In genomic region chr6:100775667-100776066, GRCh38 we compare ENCODE assay signal across 16 cellular contexts.
DNase-seq lines count a peak whose midpoint lies in the region; ATAC-seq and TF ChIP-seq lines count a peak whose summit lies in the region.
"Had no signal": no experiment of that assay in that cellular context is flagged by ENCODE, and none has a peak within 500 bp of the region (broad histone marks: within the 10 kb centered on the region; RNA-seq: fewer than 3 reads in every experiment).

No MANE protein-coding gene starts in this region.

- peak; percentile 22 for TF ChIP-seq CTCF in cardiac muscle cell (IDR thresholded peaks at IDR 0.05; ENCODE audit: low read depth, low read length)
- peak; percentile 51 for TF ChIP-seq CTCF in RWPE2 (IDR thresholded peaks at IDR 0.05; ENCODE audit: poor library complexity, severe bottlenecking)
- no peak for TF ChIP-seq CTCF in GM13976 (IDR thresholded peaks at IDR 0.05; ENCODE audit: borderline replicate concordance, control extremely low read depth, extremely low read depth, insufficient read depth, missing control alignments)

- intact Hi-C loops in left ventricle myocardium superior (cut with micrococcal nuclease), result no loop called here

- H3K27me3 ChIP-seq in cardiac muscle cell, result no peaks in the 10 kb centered on the region
- H3K27me3 ChIP-seq in RWPE2 (ENCODE audit: insufficient read depth, poor library complexity, severe bottlenecking), result no peaks in the 10 kb centered on the region
- H3K27me3 ChIP-seq: right atrium auricular region had no signal

- in situ Hi-C loops in GM13976 (cut with MboI; ENCODE audit: low sequenced_read_pairs, unreplicated experiment), result no loop called here

- no peak overlapping the region for H3K27ac ChIP-seq in cardiac muscle cell
- peak overlapping the region; percentile 62 for H3K27ac ChIP-seq in RWPE2 (ENCODE audit: poor library complexity, severe bottlenecking)
- H3K27ac ChIP-seq: coronary artery, right atrium auricular region had no signal

- H3K9me3 ChIP-seq in cardiac muscle cell (ENCODE audit: low read depth), result no peaks in the 10 kb centered on the region
- no peaks in the 10 kb centered on the region for H3K9me3 ChIP-seq in RWPE2 (ENCODE audit: severe bottlenecking)
- H3K9me3 ChIP-seq: right atrium auricular region had no signal

- H3K36me3 ChIP-seq in cardiac muscle cell (no peaks in the 10 kb centered on the region), RWPE2 (ENCODE audit: low read depth) (peaks cover 8% of the 10 kb centered on the region)
- H3K36me3 ChIP-seq: right atrium auricular region had no signal

- ATAC-seq in left ventricle myocardium superior, result no peak
- no peak; the same call in 2 of the 3 replicates for ATAC-seq in RWPE2 (ENCODE audit: low read depth)
- ATAC-seq: activated CD8-positive, alpha-beta memory T cell treated with anti-CD3 and anti-CD28 coated beads, Interleukin-2, amount 10 ng/mL, durations not matched to agents 7 days and 5 days; stimulated activated naive B cell treated with anti-CD40 and anti-IgM and Interleukin-4, amounts not matched to agents 10 μg/mL and 1 μg/mL and 100 μg/mL, for 72 hours had no signal

- H3K4me1 ChIP-seq in cardiac muscle cell (ENCODE audit: low read depth) (no peaks in the 10 kb centered on the region), RWPE2 (ENCODE audit: insufficient read depth, poor library complexity, severe bottlenecking) (peaks cover 19% of the 10 kb centered on the region)
- H3K4me1 ChIP-seq: right atrium auricular region had no signal

- H3K4me3 ChIP-seq in cardiac muscle cell (no peak overlapping the region), RWPE2 (ENCODE audit: severe bottlenecking) (no peak overlapping the region)
- H3K4me3 ChIP-seq: coronary artery, right atrium auricular region had no signal

- DNase-seq in cardiac muscle cell (ENCODE audit: low read depth in 1 of 2, low spot score in 1 of 2) (peak in 1 of 2 donors; percentile 28), left ventricle myocardium superior (no peak), RWPE2 (ENCODE audit: low spot score) (no peak), fibroblast of the conjunctiva (ENCODE audit: low read depth) (peak; percentile 3), superior temporal gyrus (ENCODE audit: extremely low spot score) (peak; percentile 27), GM13976 (ENCODE audit: low spot score) (no peak), cerebellar cortex (ENCODE audit: low spot score) (no peak)
- no peak for DNase-seq in stimulated activated naive CD4-positive, alpha-beta T cell treated with Interleukin-2 at 50 U/mL for 16 hours (lab: John Stamatoyannopoulos, UW)
- DNase-seq: activated CD8-positive, alpha-beta memory T cell treated with anti-CD3 and anti-CD28 coated beads, Interleukin-2, amount 10 ng/mL, durations not matched to agents 7 days and 5 days; EL; foreskin melanocyte; SHP77 treated with DMSO at 0.1 percent for 48 hours; stimulated activated CD4-positive, alpha-beta T cell treated with anti-CD3 and anti-CD28 coated beads, Interleukin-4, amount 100 ng/mL, for 4 hours; stimulated activated naive B cell treated with anti-CD40 and anti-IgM and Interleukin-4, amounts not matched to agents 10 μg/mL and 1 μg/mL and 100 μg/mL, for 72 hours had no signal

Comparison
In these comparisons a context has a peak if more than half of its experiments do, and no peak if none do; other contexts are left out.
1. DNase-seq: peak in fibroblast of the conjunctiva (single experiment) and superior temporal gyrus (single experiment); none in left ventricle myocardium superior (single experiment), RWPE2 (single experiment), GM13976 (single experiment), cerebellar cortex (single experiment) and stimulated activated naive CD4-positive, alpha-beta T cell treated with Interleukin-2 at 50 U/mL for 16 hours (single experiment).